ENCODE assay signal across 20 cellular contexts in the genomic region with DNA sequence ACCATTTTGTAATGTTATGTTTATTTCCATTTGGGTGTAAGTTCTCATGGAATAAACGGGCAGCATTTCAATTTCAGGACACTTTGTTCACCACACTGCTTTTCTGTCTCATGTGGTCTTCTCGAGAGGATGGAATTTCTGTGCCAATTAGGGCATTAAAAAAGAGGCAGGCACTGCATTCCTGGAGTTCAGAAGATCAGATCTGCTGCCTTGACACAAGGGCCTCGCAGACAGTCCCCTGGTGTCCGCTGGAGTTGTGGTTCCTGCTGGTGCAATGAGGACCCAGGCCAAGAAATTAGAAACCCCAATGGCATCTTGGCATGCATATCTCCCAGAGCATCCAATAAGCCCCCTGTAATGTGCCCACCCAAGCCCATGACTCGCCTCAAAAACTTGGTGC.
"Had no signal": no experiment of that assay in that cellular context is flagged by ENCODE, and none has a peak within 500 bp of the region (broad histone marks: within the 10 kb centered on the region; RNA-seq: fewer than 3 reads in every experiment).

No MANE protein-coding gene starts in this region.

- H3K36me3 ChIP-seq: colonic mucosa, gastroesophageal sphincter, heart right ventricle, left lung, lower lobe of right lung had no signal

- DNase-seq: colonic mucosa; cortex of kidney; effector CD8-positive, alpha-beta T cell; effector memory CD8-positive, alpha-beta T cell; endodermal cell; foreskin keratinocyte; glutamatergic neuron; head of caudate nucleus; heart right ventricle; left cardiac atrium; left lung; left ventricle myocardium superior; lower lobe of right lung; mesenchymal stem cell; mucosa of descending colon; naive B cell had no signal

- H3K9me3 Mint-ChIP-seq: dendritic cell treated with granulocyte-macrophage colony-stimulating factor and Interleukin-4, amounts not matched to agents 40 ng/mL and 50 ng/mL, for 4 days; effector memory CD8-positive, alpha-beta T cell; mesothelial cell of epicardium had no signal

- H3K27ac ChIP-seq: colonic mucosa, epithelial cell of prostate, foreskin keratinocyte, gastroesophageal sphincter, heart right ventricle, left lung, lower lobe of right lung had no signal

- H3K27ac Mint-ChIP-seq: dendritic cell treated with granulocyte-macrophage colony-stimulating factor and Interleukin-4, amounts not matched to agents 40 ng/mL and 50 ng/mL, for 4 days; effector memory CD8-positive, alpha-beta T cell; mesothelial cell of epicardium; naive B cell had no signal

- H3K4me3 Mint-ChIP-seq: dendritic cell treated with granulocyte-macrophage colony-stimulating factor and Interleukin-4, amounts not matched to agents 40 ng/mL and 50 ng/mL, for 4 days; effector memory CD8-positive, alpha-beta T cell; endodermal cell; mesothelial cell of epicardium had no signal

- H3K4me3 ChIP-seq: colonic mucosa, gastroesophageal sphincter, heart right ventricle, left lung, lower lobe of right lung, mucosa of descending colon had no signal

- H3K4me1 Mint-ChIP-seq: mesothelial cell of epicardium, naive B cell had no signal

- H3K36me3 Mint-ChIP-seq: mesothelial cell of epicardium, naive B cell had no signal

- H3K9me3 ChIP-seq: colonic mucosa, gastroesophageal sphincter, left lung, lower lobe of right lung, mucosa of descending colon had no signal

- H3K4me1 ChIP-seq: colonic mucosa, foreskin keratinocyte, gastroesophageal sphincter, heart right ventricle, left lung, lower lobe of right lung had no signal

- H3K27me3 ChIP-seq: colonic mucosa, foreskin keratinocyte, gastroesophageal sphincter, left lung had no signal
